19 cellular contexts compared by ENCODE assay signal in genomic region chr6:130516604-130517003, GRCh38.
DNase-seq lines count a peak whose midpoint lies in the region; ATAC-seq and TF ChIP-seq lines count a peak whose summit lies in the region.
"Had no signal": no experiment of that assay in that cellular context is flagged by ENCODE, and none has a peak within 500 bp of the region (broad histone marks: within the 10 kb centered on the region; RNA-seq: fewer than 3 reads in every experiment).

No MANE protein-coding gene starts in this region.

- peaks cover 21% of the 10 kb centered on the region for H3K36me3 Mint-ChIP-seq in activated T-cell treated with anti-CD3 and anti-CD28 coated beads, Interleukin-2, amount 50 U/mL, for 24 hours (ENCODE audit: low read depth)
- peaks cover 62% of the 10 kb centered on the region for H3K36me3 Mint-ChIP-seq in activated naive CD8-positive, alpha-beta T cell treated with anti-CD3 and anti-CD28 coated beads, Interleukin-2, amount 10 ng/mL, durations not matched to agents 7 days and 5 days
- peaks cover 6 to 21% of the 10 kb centered on the region in 2 donors for H3K36me3 Mint-ChIP-seq in stimulated activated naive B cell treated with anti-CD40 and anti-IgM and Interleukin-4, amounts not matched to agents 10 μg/mL and 1 μg/mL and 100 μg/mL, for 72 hours

- peaks cover 9% of the 10 kb centered on the region for H3K4me1 ChIP-seq in RWPE2 (ENCODE audit: insufficient read depth, poor library complexity, severe bottlenecking)
- H3K4me1 ChIP-seq: gastroesophageal sphincter had no signal

- no peak overlapping the region for H3K4me3 Mint-ChIP-seq in activated T-cell treated with anti-CD3 and anti-CD28 coated beads, Interleukin-2, amount 50 U/mL, for 24 hours
- no peak overlapping the region for H3K4me3 Mint-ChIP-seq in activated naive CD8-positive, alpha-beta T cell treated with anti-CD3 and anti-CD28 coated beads, Interleukin-2, amount 10 ng/mL, durations not matched to agents 7 days and 5 days
- H3K4me3 Mint-ChIP-seq in stimulated activated naive B cell treated with anti-CD40 and anti-IgM and Interleukin-4, amounts not matched to agents 10 μg/mL and 1 μg/mL and 100 μg/mL, for 72 hours: no peak overlapping the region

- no peak for TF ChIP-seq CTCF in RWPE2 (IDR thresholded peaks at IDR 0.05; ENCODE audit: poor library complexity, severe bottlenecking)

- POLR2A ChIA-PET in activated naive CD8-positive, alpha-beta T cell treated with anti-CD3 and anti-CD28 coated beads, Interleukin-2, amount 10 ng/mL, durations not matched to agents 7 days and 5 days (lab: Charles Lee): no interaction called here

- no peaks in the 10 kb centered on the region for H3K9me3 ChIP-seq in RWPE2 (ENCODE audit: severe bottlenecking)
- H3K9me3 ChIP-seq: gastroesophageal sphincter, neutrophil, transverse colon had no signal

- ATAC-seq in RWPE2 (ENCODE audit: low read depth) (no peak), GM21825 (IDR thresholded peaks at IDR 0.05; ENCODE audit: unreplicated experiment) (no peak), GM21529 (IDR thresholded peaks at IDR 0.05; ENCODE audit: unreplicated experiment) (no peak)
- no peak for ATAC-seq in activated naive CD8-positive, alpha-beta T cell treated with anti-CD3 and anti-CD28 coated beads, Interleukin-2, amount 10 ng/mL, durations not matched to agents 7 days and 5 days (ENCODE audit: low read depth)
- no peak for ATAC-seq in stimulated activated naive B cell treated with anti-CD40 and anti-IgM and Interleukin-4, amounts not matched to agents 10 μg/mL and 1 μg/mL and 100 μg/mL, for 72 hours (replicated peaks)
- ATAC-seq: gastroesophageal sphincter, left cardiac atrium had no signal

- H3K27me3 Mint-ChIP-seq in activated T-cell treated with anti-CD3 and anti-CD28 coated beads, Interleukin-2, amount 50 U/mL, for 24 hours: no peaks in the 10 kb centered on the region
- no peaks in the 10 kb centered on the region for H3K27me3 Mint-ChIP-seq in activated naive CD8-positive, alpha-beta T cell treated with anti-CD3 and anti-CD28 coated beads, Interleukin-2, amount 10 ng/mL, durations not matched to agents 7 days and 5 days
- H3K27me3 Mint-ChIP-seq in stimulated activated naive B cell treated with anti-CD40 and anti-IgM and Interleukin-4, amounts not matched to agents 10 μg/mL and 1 μg/mL and 100 μg/mL, for 72 hours: no peaks in the 10 kb centered on the region

- no peaks in the 10 kb centered on the region for H3K27me3 ChIP-seq in RWPE2 (ENCODE audit: insufficient read depth, poor library complexity, severe bottlenecking)
- H3K27me3 ChIP-seq: dorsolateral prefrontal cortex, gastroesophageal sphincter, neutrophil, transverse colon had no signal

- peak overlapping the region; percentile 90 for H3K27ac Mint-ChIP-seq in activated T-cell treated with anti-CD3 and anti-CD28 coated beads, Interleukin-2, amount 50 U/mL, for 24 hours
- H3K27ac Mint-ChIP-seq in activated naive CD8-positive, alpha-beta T cell treated with anti-CD3 and anti-CD28 coated beads, Interleukin-2, amount 10 ng/mL, durations not matched to agents 7 days and 5 days: peak overlapping the region; percentile 49
- H3K27ac Mint-ChIP-seq in stimulated activated naive B cell treated with anti-CD40 and anti-IgM and Interleukin-4, amounts not matched to agents 10 μg/mL and 1 μg/mL and 100 μg/mL, for 72 hours: peak overlapping the region; percentile 16

- no peak overlapping the region for H3K4me3 ChIP-seq in RWPE2 (ENCODE audit: severe bottlenecking)
- H3K4me3 ChIP-seq: dorsolateral prefrontal cortex, gastroesophageal sphincter, transverse colon had no signal

- H3K4me1 Mint-ChIP-seq in activated T-cell treated with anti-CD3 and anti-CD28 coated beads, Interleukin-2, amount 50 U/mL, for 24 hours (ENCODE audit: low read depth): peaks cover 66% of the 10 kb centered on the region
- H3K4me1 Mint-ChIP-seq in activated naive CD8-positive, alpha-beta T cell treated with anti-CD3 and anti-CD28 coated beads, Interleukin-2, amount 10 ng/mL, durations not matched to agents 7 days and 5 days: peaks cover 51% of the 10 kb centered on the region
- H3K4me1 Mint-ChIP-seq in stimulated activated naive B cell treated with anti-CD40 and anti-IgM and Interleukin-4, amounts not matched to agents 10 μg/mL and 1 μg/mL and 100 μg/mL, for 72 hours: peaks cover 36 to 39% of the 10 kb centered on the region in 2 donors

- DNase-seq in activated T-cell treated with anti-CD3 and anti-CD28 coated beads, Interleukin-2, amount 50 U/mL, for 24 hours: no peak
- DNase-seq in activated T-cell treated with anti-CD3 and anti-CD28 coated beads, Interleukin-2, amount 50 U/mL, for 1 hour: no peak
- DNase-seq in RWPE2 (ENCODE audit: low spot score): no peak
- no peak for DNase-seq in activated naive CD8-positive, alpha-beta T cell treated with anti-CD3 and anti-CD28 coated beads, Interleukin-2, amount 10 ng/mL, durations not matched to agents 7 days and 5 days
- DNase-seq in stimulated activated naive B cell treated with anti-CD40 and anti-IgM and Interleukin-4, amounts not matched to agents 10 μg/mL and 1 μg/mL and 100 μg/mL, for 72 hours: no peak
- no peak for DNase-seq in NCI-H345 treated with DMSO at 0.1 percent for 48 hours (lab: John Stamatoyannopoulos, UW; ENCODE audit: unreplicated experiment)
- DNase-seq: ACHN; DMS79 treated with DMSO at 0.1 percent for 48 hours; dorsolateral prefrontal cortex; erythroblast; left cardiac atrium; NCI-H1436 treated with DMSO at 0.1 percent for 48 hours; stimulated activated CD4-positive, alpha-beta T cell treated with anti-CD3 and anti-CD28 coated beads, Interleukin-12 subunit alpha, Interleukin-12 subunit beta, amount 100 ng/mL, for 4 hours; transverse colon had no signal

- H3K9me3 Mint-ChIP-seq in activated T-cell treated with anti-CD3 and anti-CD28 coated beads, Interleukin-2, amount 50 U/mL, for 24 hours: peaks cover 18% of the 10 kb centered on the region
- peaks cover 29% of the 10 kb centered on the region for H3K9me3 Mint-ChIP-seq in activated naive CD8-positive, alpha-beta T cell treated with anti-CD3 and anti-CD28 coated beads, Interleukin-2, amount 10 ng/mL, durations not matched to agents 7 days and 5 days
- peaks cover 10 to 14% of the 10 kb centered on the region in 2 donors for H3K9me3 Mint-ChIP-seq in stimulated activated naive B cell treated with anti-CD40 and anti-IgM and Interleukin-4, amounts not matched to agents 10 μg/mL and 1 μg/mL and 100 μg/mL, for 72 hours

- H3K27ac ChIP-seq in RWPE2 (ENCODE audit: poor library complexity, severe bottlenecking): peak overlapping the region; percentile 39
- H3K27ac ChIP-seq: C4-2B, dorsolateral prefrontal cortex, gastroesophageal sphincter, neutrophil, transverse colon had no signal

- H3K36me3 ChIP-seq in RWPE2 (ENCODE audit: low read depth): no peaks in the 10 kb centered on the region
- H3K36me3 ChIP-seq: gastroesophageal sphincter, neutrophil, transverse colon had no signal

Comparison
In these comparisons a context has a peak if more than half of its experiments do, and no peak if none do; other contexts are left out.
1. H3K27ac Mint-ChIP-seq: peak in every context shown above with its lines; median percentile 90 in activated T-cell treated with anti-CD3 and anti-CD28 coated beads, Interleukin-2, amount 50 U/mL, for 24 hours; 49 in activated naive CD8-positive, alpha-beta T cell treated with anti-CD3 and anti-CD28 coated beads, Interleukin-2, amount 10 ng/mL, durations not matched to agents 7 days and 5 days; 16 in stimulated activated naive B cell treated with anti-CD40 and anti-IgM and Interleukin-4, amounts not matched to agents 10 μg/mL and 1 μg/mL and 100 μg/mL, for 72 hours.